ENCODE assay signal across 20 cellular contexts in genomic region chr4:140212646-140213045, GRCh38.
"Had no signal": no experiment of that assay in that cellular context is flagged by ENCODE, and none has a peak within 500 bp of the region (broad histone marks: within the 10 kb centered on the region; RNA-seq: fewer than 3 reads in every experiment).

No MANE protein-coding gene starts in this region.

- DNase-seq: activated CD4-positive, alpha-beta T cell treated with anti-CD3 and anti-CD28 coated beads for 1 hour; activated CD4-positive, alpha-beta T cell treated with anti-CD3 and anti-CD28 coated beads, Interleukin-2, amount 50 U/mL, for 1 hour; activated CD8-positive, alpha-beta T cell treated with anti-CD3 and anti-CD28 coated beads, Interleukin-2, amount 10 ng/mL, durations not matched to agents 7 days and 5 days; activated T-cell treated with anti-CD3 and anti-CD28 coated beads, Interleukin-2, amount 50 U/mL, for 1 hour; adrenal gland; dorsolateral prefrontal cortex; esophagus squamous epithelium; gastrocnemius medialis; hypothalamus; naive thymus-derived CD4-positive, alpha-beta T cell; occipital lobe; stimulated activated CD4-positive, alpha-beta T cell treated with anti-CD3 and anti-CD28 coated beads, Interleukin-2, amount 100 ng/mL, for 48 hours; stimulated activated CD8-positive, alpha-beta memory T cell treated with anti-CD3 and anti-CD28 coated beads, Interleukin-4, amount 100 ng/mL, for 48 hours; stimulated activated naive B cell treated with anti-CD40 and anti-IgM and Interleukin-4, amounts not matched to agents 10 μg/mL and 1 μg/mL and 100 μg/mL, for 72 hours; T-cell; testis; upper lobe of right lung had no signal

- H3K4me1 ChIP-seq: adrenal gland, ascending aorta, gastrocnemius medialis, testis, upper lobe of right lung had no signal

- H3K36me3 ChIP-seq: adrenal gland, ascending aorta, esophagus squamous epithelium, gastrocnemius medialis, upper lobe of right lung had no signal

- H3K4me3 ChIP-seq: adrenal gland, ascending aorta, dorsolateral prefrontal cortex, esophagus squamous epithelium, gastrocnemius medialis, smooth muscle cell, testis, upper lobe of right lung had no signal

- H3K4me2 ChIP-seq: smooth muscle cell had no signal

- H3K27ac ChIP-seq: adrenal gland, ascending aorta, dorsolateral prefrontal cortex, gastrocnemius medialis, testis, upper lobe of right lung, VCaP had no signal

- H3K27me3 ChIP-seq: adrenal gland, ascending aorta, dorsolateral prefrontal cortex, esophagus squamous epithelium, gastrocnemius medialis, testis, upper lobe of right lung had no signal

- H3K9me3 ChIP-seq: adrenal gland, ascending aorta, esophagus squamous epithelium, gastrocnemius medialis, testis, upper lobe of right lung had no signal
